ENCODE assay signal across 8 cellular contexts in genomic region chr11:6200975-6201374, GRCh38. TPM values are rescaled to one million over a fixed set of nuclear protein-coding genes. Genes with fewer than 3 reads are reported as not detected.
DNase-seq lines count a peak whose midpoint lies in the region; ATAC-seq and TF ChIP-seq lines count a peak whose summit lies in the region.
"Had no signal": no experiment of that assay in that cellular context is flagged by ENCODE, and none has a peak within 500 bp of the region (broad histone marks: within the 10 kb centered on the region; RNA-seq: fewer than 3 reads in every experiment).

No MANE protein-coding gene starts in this region.

- CTCF ChIA-PET in MCF 10A (lab: Yijun Ruan, JAX), result interaction anchor here (0.6 to 0.7 kb wide), 2 partner anchors 206 to 1997 kb away, joined by 3 read pairs; no protein-coding TSS in a partner anchor

- no peak overlapping the region for H3K27ac Mint-ChIP-seq in MCF 10A (ENCODE audit: low read depth, unreplicated experiment)
- H3K27ac Mint-ChIP-seq: activated CD8-positive, alpha-beta memory T cell treated with anti-CD3 and anti-CD28 coated beads, Interleukin-2, amount 10 ng/mL, durations not matched to agents 7 days and 5 days had no signal

- no peaks in the 10 kb centered on the region for H3K27me3 Mint-ChIP-seq in MCF 10A (ENCODE audit: insufficient read depth, unreplicated experiment)

- H3K36me3 ChIP-seq in breast epithelium, result no peaks in the 10 kb centered on the region
- peaks cover 0 to 20% (median 0%) of the 10 kb centered on the region in 9 donors for H3K36me3 ChIP-seq in heart right ventricle
- H3K36me3 ChIP-seq in upper lobe of right lung, result peaks cover 20% of the 10 kb centered on the region

- POLR2A ChIA-PET in MCF 10A (lab: Yijun Ruan, JAX), result no interaction called here

- H3K4me1 ChIP-seq in breast epithelium (no peaks in the 10 kb centered on the region), heart right ventricle (peaks cover 0 to 39% (median 0%) of the 10 kb centered on the region in 9 donors), upper lobe of right lung (no peaks in the 10 kb centered on the region)

- intact Hi-C loops in MCF 10A (cut with micrococcal nuclease), result no loop called here
- intact Hi-C loops in breast epithelium (cut with DNase I; ENCODE audit: low total_unique reads), result no loop called here
- intact Hi-C loops in heart right ventricle (cut with DNase I), result no loop called here
- intact Hi-C loops in upper lobe of right lung (cut with DNase I), result no loop called here

- H3K4me3 Mint-ChIP-seq in MCF 10A (ENCODE audit: unreplicated experiment), result no peak overlapping the region
- H3K4me3 Mint-ChIP-seq: activated CD8-positive, alpha-beta memory T cell treated with anti-CD3 and anti-CD28 coated beads, Interleukin-2, amount 10 ng/mL, durations not matched to agents 7 days and 5 days had no signal

- H3K27ac ChIP-seq in breast epithelium, result no peak overlapping the region
- H3K27ac ChIP-seq in heart right ventricle, result peak overlapping the region in 1 of 10 donors; percentile 68
- peak overlapping the region; percentile 13 for H3K27ac ChIP-seq in upper lobe of right lung

- no TSS peak for BruUV-seq in MCF 10A (replicated peaks; lab: Mats Ljungman, UMichigan)

- peaks cover under 1% of the 10 kb centered on the region for H3K36me3 Mint-ChIP-seq in MCF 10A (ENCODE audit: insufficient read depth, unreplicated experiment)

- no peaks in the 10 kb centered on the region for H3K9me3 ChIP-seq in breast epithelium
- H3K9me3 ChIP-seq in heart right ventricle, result no peaks in the 10 kb centered on the region
- H3K9me3 ChIP-seq in upper lobe of right lung, result no peaks in the 10 kb centered on the region

- H3K27me3 ChIP-seq in breast epithelium (no peaks in the 10 kb centered on the region), heart right ventricle (no peaks in the 10 kb centered on the region), upper lobe of right lung (no peaks in the 10 kb centered on the region)

- ATAC-seq in heart right ventricle, result peak in 4 of 8 donors; percentile 50 to 61 (median 54)
- peak; percentile 74 for ATAC-seq in upper lobe of right lung

- DNase-seq in MCF 10A (ENCODE audit: unreplicated experiment) (peak; percentile 45), breast epithelium (ENCODE audit: low spot score in 2 of 2) (no peak), heart right ventricle (peak; percentile 19 to 26), upper lobe of right lung (peak; percentile 73), NCI-H345 treated with DMSO at 0.1 percent for 48 hours (lab: John Stamatoyannopoulos, UW; ENCODE audit: unreplicated experiment) (no peak), kidney tubule cell (ENCODE audit: low spot score) (no peak)
- DNase-seq: activated CD8-positive, alpha-beta memory T cell treated with anti-CD3 and anti-CD28 coated beads, Interleukin-2, amount 10 ng/mL, durations not matched to agents 7 days and 5 days; NCI-H1417 had no signal

- H3K4me3 ChIP-seq in breast epithelium (no peak overlapping the region), heart right ventricle (no peak overlapping the region), upper lobe of right lung (no peak overlapping the region)

- no peaks in the 10 kb centered on the region for H3K9me3 Mint-ChIP-seq in MCF 10A (ENCODE audit: unreplicated experiment)

- TF ChIP-seq CTCF in MCF 10A (IDR thresholded peaks at IDR 0.05; ENCODE audit: unreplicated experiment) (no peak), breast epithelium (IDR thresholded peaks at IDR 0.05) (no peak), heart right ventricle (IDR thresholded peaks at IDR 0.05) (no peak), upper lobe of right lung (IDR thresholded peaks at IDR 0.05) (no peak)

- TF ChIP-seq POLR2A in breast epithelium (IDR thresholded peaks at IDR 0.05), result no peak

- peaks cover 8% of the 10 kb centered on the region for H3K4me1 Mint-ChIP-seq in MCF 10A (ENCODE audit: insufficient read depth, unreplicated experiment)

- WGBS in heart right ventricle, 2 donors, result 75 to 79% methylated on average over 4 of the region's 4 CpGs

RNA-seq across cellular contexts. Expression of gene OR52W1, which starts 2.0 kb away (rescaled TPM):
- not detected in 2 replicates for total RNA-seq in MCF 10A (2022)
- total RNA-seq in breast epithelium, result not detected
- total RNA-seq in heart right ventricle, result not detected
- not detected for polyA plus RNA-seq in heart right ventricle
- not detected for total RNA-seq in upper lobe of right lung
- total RNA-seq: activated CD8-positive, alpha-beta memory T cell treated with anti-CD3 and anti-CD28 coated beads, Interleukin-2, amount 10 ng/mL, durations not matched to agents 7 days and 5 days had no signal

RNA-seq across cellular contexts. Expression of gene C11orf42, which starts 4.4 kb away (rescaled TPM):
- total RNA-seq in MCF 10A (2022), result not detected in 2 replicates
- not detected for total RNA-seq in breast epithelium
- not detected for total RNA-seq in heart right ventricle
- not detected for polyA plus RNA-seq in heart right ventricle
- total RNA-seq in upper lobe of right lung, result not detected
- total RNA-seq: activated CD8-positive, alpha-beta memory T cell treated with anti-CD3 and anti-CD28 coated beads, Interleukin-2, amount 10 ng/mL, durations not matched to agents 7 days and 5 days had no signal

RNA-seq across cellular contexts. Expression of gene OR52B2, which starts 30.8 kb away (rescaled TPM):
- total RNA-seq in MCF 10A (2022), result not detected in 2 replicates
- under 1 TPM in 1 of 3 donors, not detected in 2; 0.33 TPM for total RNA-seq in breast epithelium
- not detected for total RNA-seq in heart right ventricle
- polyA plus RNA-seq in heart right ventricle, result not detected
- total RNA-seq in upper lobe of right lung, result not detected
- total RNA-seq: activated CD8-positive, alpha-beta memory T cell treated with anti-CD3 and anti-CD28 coated beads, Interleukin-2, amount 10 ng/mL, durations not matched to agents 7 days and 5 days had no signal

RNA-seq across cellular contexts. Expression of gene FHIP1B, which starts 33.5 kb away (rescaled TPM):
- total RNA-seq in MCF 10A (2022), result 44.6 and 51.1 TPM in 2 replicates
- 10 to 100 TPM; 34.7 to 42.6 (median 42.1) TPM for total RNA-seq in breast epithelium
- 10 to 100 TPM; 13.4 to 17.3 (median 14.3) TPM for total RNA-seq in heart right ventricle
- polyA plus RNA-seq in heart right ventricle, result 10 to 100 TPM; 20.2 to 23.3 TPM
- total RNA-seq in upper lobe of right lung, result 40.6 TPM

RNA-seq across cellular contexts. Expression of gene CNGA4, which starts 37.9 kb away (rescaled TPM):
- total RNA-seq in MCF 10A (2022), result not detected in 2 replicates
- under 1 TPM in 2 of 3 donors, not detected in 1; 0.29 to 0.48 TPM for total RNA-seq in breast epithelium
- total RNA-seq in heart right ventricle, result under 1 TPM in 1 of 10 donors, not detected in 9; 0.13 TPM
- polyA plus RNA-seq in heart right ventricle, result under 1 TPM in 1 of 2 donors, not detected in 1; 0.01 TPM
- not detected for total RNA-seq in upper lobe of right lung

Comparison
In these comparisons a context has a peak if more than half of its experiments do, and no peak if none do; other contexts are left out.
1. DNase-seq: peak in MCF 10A (single experiment), heart right ventricle (2 of 2) and upper lobe of right lung (single experiment); none in breast epithelium (0 of 2), NCI-H345 treated with DMSO at 0.1 percent for 48 hours (single experiment) and kidney tubule cell (single experiment).